Comparison of ENCODE assay signal across 15 cellular contexts in the genomic region with DNA sequence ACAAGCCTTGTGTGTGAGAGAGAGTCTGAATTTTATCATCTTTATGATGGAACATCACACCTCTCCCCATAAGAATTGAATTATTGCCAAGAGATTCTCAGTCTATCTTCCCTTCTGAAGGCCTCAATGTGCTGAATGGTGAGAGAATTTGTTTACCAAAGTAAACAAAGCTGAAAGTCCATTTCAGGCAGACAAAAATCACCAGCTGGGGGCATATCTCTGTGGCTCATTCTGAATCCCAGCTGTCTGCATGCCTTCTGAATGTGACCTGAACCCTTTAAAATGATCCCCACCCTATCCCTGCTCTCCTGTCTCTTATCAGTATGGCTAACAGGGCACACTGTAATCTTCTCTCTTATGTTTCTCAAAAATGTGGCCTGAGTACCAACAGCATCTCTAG.
DNase-seq lines count a peak whose midpoint lies in the region; ATAC-seq and TF ChIP-seq lines count a peak whose summit lies in the region.
"Had no signal": no experiment of that assay in that cellular context is flagged by ENCODE, and none has a peak within 500 bp of the region (broad histone marks: within the 10 kb centered on the region; RNA-seq: fewer than 3 reads in every experiment).

No MANE protein-coding gene starts in this region.

- H3K9me3 ChIP-seq in esophagus squamous epithelium, result no peaks in the 10 kb centered on the region
- H3K9me3 ChIP-seq: SJCRH30 had no signal

- TF ChIP-seq POLR2A in esophagus squamous epithelium (IDR thresholded peaks at IDR 0.05), result no peak

- peak; percentile 59 for DNase-seq in DMS153 (lab: John Stamatoyannopoulos, UW)
- DNase-seq in DMS153 treated with DMSO at 0.1 percent for 48 hours (lab: John Stamatoyannopoulos, UW; ENCODE audit: unreplicated experiment), result no peak
- DNase-seq in COLO668 (lab: John Stamatoyannopoulos, UW; ENCODE audit: unreplicated experiment), result peak; percentile 14
- DNase-seq in NCI-H446 (lab: John Stamatoyannopoulos, UW), result peak; percentile 17 to 43
- no peak for DNase-seq in esophagus squamous epithelium (lab: John Stamatoyannopoulos, UW)
- DNase-seq: CD4-positive, CD25-positive, alpha-beta regulatory T cell; GF-D8; NCI-H524 treated with DMSO at 0.1 percent for 48 hours had no signal

- ATAC-seq in GM19395 (IDR thresholded peaks at IDR 0.05; ENCODE audit: unreplicated experiment) (no peak), HG03469 (IDR thresholded peaks at IDR 0.05; ENCODE audit: unreplicated experiment) (no peak), GM18498 (IDR thresholded peaks at IDR 0.05; ENCODE audit: unreplicated experiment) (no peak)
- ATAC-seq: GM23338, HCT116 had no signal

- peaks cover 0 to 48% (median 7%) of the 10 kb centered on the region in 3 donors for H3K4me1 ChIP-seq in esophagus squamous epithelium

- no peaks in the 10 kb centered on the region for H3K36me3 ChIP-seq in esophagus squamous epithelium
- H3K36me3 ChIP-seq: SJCRH30 had no signal

- intact Hi-C loops in esophagus squamous epithelium (cut with DNase I), result no loop called here

- no peaks in the 10 kb centered on the region for H3K27me3 ChIP-seq in esophagus squamous epithelium
- H3K27me3 ChIP-seq: SJCRH30 had no signal

- no peak overlapping the region for H3K4me3 ChIP-seq in esophagus squamous epithelium
- H3K4me3 ChIP-seq: GM23338, SJCRH30 had no signal

- TF ChIP-seq CTCF in esophagus squamous epithelium (IDR thresholded peaks at IDR 0.05), result no peak

- peak overlapping the region in 3 of 4 donors; percentile 23 to 62 (median 50) for H3K27ac ChIP-seq in esophagus squamous epithelium
- H3K27ac ChIP-seq: 22Rv1, SJCRH30 had no signal

Comparison
In these comparisons a context has a peak if more than half of its experiments do, and no peak if none do; other contexts are left out.
1. DNase-seq: peak in DMS153 (single experiment), COLO668 (single experiment) and NCI-H446 (2 of 2); none in DMS153 treated with DMSO at 0.1 percent for 48 hours (single experiment) and esophagus squamous epithelium (single experiment).